ENCODE assay signal across 19 cellular contexts in genomic region chr20:33411711-33412483, GRCh38. TPM values are rescaled to one million over a fixed set of nuclear protein-coding genes. Genes with fewer than 3 reads are reported as not detected.
DNase-seq lines count a peak whose midpoint lies in the region; ATAC-seq and TF ChIP-seq lines count a peak whose summit lies in the region.
"Had no signal": no experiment of that assay in that cellular context is flagged by ENCODE, and none has a peak within 500 bp of the region (broad histone marks: within the 10 kb centered on the region; RNA-seq: fewer than 3 reads in every experiment).

No MANE protein-coding gene starts in this region.

- H4K20me1 ChIP-seq in SK-N-SH (ENCODE audit: insufficient read depth): no peaks in the 10 kb centered on the region

- H3K27ac ChIP-seq in SK-N-SH (ENCODE audit: low read depth in 2 of 2, low read length in 1 of 2): no peak overlapping the region
- H3K27ac ChIP-seq: 22Rv1, Peyer's patch, SJSA1 had no signal

- H3K36me3 Mint-ChIP-seq in WTC11 (peaks cover 8% of the 10 kb centered on the region), glutamatergic neuron (ENCODE audit: unreplicated experiment) (peaks cover 8% of the 10 kb centered on the region), osteocyte (ENCODE audit: unreplicated experiment) (peaks cover 18% of the 10 kb centered on the region)
- peaks cover 12% of the 10 kb centered on the region for H3K36me3 Mint-ChIP-seq in stimulated activated effector memory CD8-positive, alpha-beta T cell treated with anti-CD3 and anti-CD28 coated beads, Interleukin-12 subunit alpha, Interleukin-12 subunit beta, amount 100 ng/mL, for 72 hours

- H3K4me1 ChIP-seq in SK-N-SH (ENCODE audit: control insufficient read depth in 1 of 2, insufficient read depth in 2 of 2, low read depth in 1 of 2, low read length in 1 of 2): peaks cover 0 to 3% of the 10 kb centered on the region in 2 experiments; a peak in 1 of 4 replicates

- H3K79me2 ChIP-seq in SK-N-SH (ENCODE audit: insufficient read depth): no peaks in the 10 kb centered on the region

- DNase-seq in SK-N-SH (no peak), WTC11 (ENCODE audit: low spot score) (no peak), glutamatergic neuron (no peak), NCI-H2171 (lab: John Stamatoyannopoulos, UW) (no peak), osteocyte (ENCODE audit: extremely low spot score, unreplicated experiment) (no peak)
- no peak for DNase-seq in stimulated activated effector memory CD8-positive, alpha-beta T cell treated with anti-CD3 and anti-CD28 coated beads, Interleukin-12 subunit alpha, Interleukin-12 subunit beta, amount 100 ng/mL, for 72 hours (ENCODE audit: low spot score in 2 of 2)
- DNase-seq: AML-193; CD4-positive, CD25-positive, alpha-beta regulatory T cell; COR-L47; DND-41; H7; NCI-H1417; NCI-H187 treated with DMSO at 0.1 percent for 48 hours; NCI-H345; Peyer's patch had no signal

- TF ChIP-seq CTCF in SK-N-SH (IDR thresholded peaks at IDR 0.05): no peak
- no peak for TF ChIP-seq CTCF in WTC11 (IDR thresholded peaks at IDR 0.05)
- no peak for TF ChIP-seq CTCF in glutamatergic neuron (IDR thresholded peaks at IDR 0.05; ENCODE audit: partially characterized antibody, unreplicated experiment)
- TF ChIP-seq CTCF in osteocyte (IDR thresholded peaks at IDR 0.05): no peak

- no peak overlapping the region for H2AFZ ChIP-seq in SK-N-SH (ENCODE audit: low read depth)

- peaks cover 4 to 5% of the 10 kb centered on the region in 2 experiments for H3K36me3 ChIP-seq in SK-N-SH (replicated peaks in 1 of 2; ENCODE audit: control insufficient read depth in 1 of 2, insufficient read depth in 2 of 2, low read length in 1 of 2)

- H3K4me3 ChIP-seq in SK-N-SH (ENCODE audit: low read depth in 2 of 2, low read length in 1 of 2): no peak overlapping the region
- H3K4me3 ChIP-seq: Peyer's patch, SJSA1 had no signal

- peak overlapping the region; percentile 15; the same call in 1 of the 2 replicates for H3K27ac Mint-ChIP-seq in WTC11
- H3K27ac Mint-ChIP-seq in glutamatergic neuron (ENCODE audit: unreplicated experiment): no peak overlapping the region
- peak overlapping the region; percentile 81 for H3K27ac Mint-ChIP-seq in stimulated activated effector memory CD8-positive, alpha-beta T cell treated with anti-CD3 and anti-CD28 coated beads, Interleukin-12 subunit alpha, Interleukin-12 subunit beta, amount 100 ng/mL, for 72 hours
- no peak overlapping the region for H3K27ac Mint-ChIP-seq in osteocyte (ENCODE audit: unreplicated experiment)
- H3K27ac Mint-ChIP-seq: CD4-positive, CD25-positive, alpha-beta regulatory T cell had no signal

- no peak for TF ChIP-seq EP300 in SK-N-SH (IDR thresholded peaks at IDR 0.05; ENCODE audit: borderline replicate concordance in 1 of 2, low read depth in 1 of 2, low read length in 1 of 2)

- H3K9me2 ChIP-seq in SK-N-SH: no peaks in the 10 kb centered on the region

- 90% methylated on average over 7 of the region's 7 CpGs for WGBS in SK-N-SH (ENCODE audit: low lambda C conversion rate)

- CTCF ChIA-PET in SK-N-SH (lab: Yijun Ruan, JAX): interaction anchor here (1.1 to 2.4 kb wide), 3 partner anchors 12 to 256 kb away, joined by 3 to 7 read pairs (median 3); no protein-coding TSS in a partner anchor
- CTCF ChIA-PET in WTC11 (lab: Charles Lee): interaction anchor here (0.6 to 1.2 kb wide), 3 partner anchors 10 to 1289 kb away, joined by 3 to 4 read pairs (median 4); partner anchors contain the start of gene CDK5RAP1

- H3K9me3 Mint-ChIP-seq in WTC11 (0 out of 2 replicates have a peak, but pooled peaks cover 7% of the 10 kb centered on the region), glutamatergic neuron (ENCODE audit: unreplicated experiment) (no peaks in the 10 kb centered on the region), osteocyte (ENCODE audit: unreplicated experiment) (no peaks in the 10 kb centered on the region)
- no peaks in the 10 kb centered on the region for H3K9me3 Mint-ChIP-seq in stimulated activated effector memory CD8-positive, alpha-beta T cell treated with anti-CD3 and anti-CD28 coated beads, Interleukin-12 subunit alpha, Interleukin-12 subunit beta, amount 100 ng/mL, for 72 hours
- H3K9me3 Mint-ChIP-seq: CD4-positive, CD25-positive, alpha-beta regulatory T cell had no signal

- POLR2A ChIA-PET in SK-N-SH (lab: Yijun Ruan, JAX) (no interaction called here), WTC11 (lab: Charles Lee) (no interaction called here)

- H3K27me3 Mint-ChIP-seq in WTC11 (ENCODE audit: low read depth) (no peaks in the 10 kb centered on the region), glutamatergic neuron (ENCODE audit: unreplicated experiment) (peaks cover 3% of the 10 kb centered on the region), osteocyte (ENCODE audit: unreplicated experiment) (no peaks in the 10 kb centered on the region)
- H3K27me3 Mint-ChIP-seq: CD4-positive, CD25-positive, alpha-beta regulatory T cell had no signal

- H3F3A ChIP-seq in SK-N-SH (replicated peaks; ENCODE audit: insufficient read depth): no peaks in the 10 kb centered on the region

- ATAC-seq in SK-N-SH treated with all-trans-retinoic acid at 6 μM for 48 hours (no peak), WTC11 (no peak), HG02840 (IDR thresholded peaks at IDR 0.05; ENCODE audit: low FRiP score, unreplicated experiment) (no peak)
- no peak for ATAC-seq in stimulated activated effector memory CD8-positive, alpha-beta T cell treated with anti-CD3 and anti-CD28 coated beads, Interleukin-12 subunit alpha, Interleukin-12 subunit beta, amount 100 ng/mL, for 72 hours

- H3K4me2 ChIP-seq in SK-N-SH: no peak overlapping the region

- no peaks in the 10 kb centered on the region for H3K4me1 Mint-ChIP-seq in WTC11
- peaks cover 12% of the 10 kb centered on the region for H3K4me1 Mint-ChIP-seq in glutamatergic neuron (ENCODE audit: low read depth, unreplicated experiment)
- peaks cover 42% of the 10 kb centered on the region for H3K4me1 Mint-ChIP-seq in stimulated activated effector memory CD8-positive, alpha-beta T cell treated with anti-CD3 and anti-CD28 coated beads, Interleukin-12 subunit alpha, Interleukin-12 subunit beta, amount 100 ng/mL, for 72 hours
- peaks cover 2% of the 10 kb centered on the region for H3K4me1 Mint-ChIP-seq in osteocyte (ENCODE audit: unreplicated experiment)

- H3K9ac ChIP-seq in SK-N-SH: no peak overlapping the region

- no peaks in the 10 kb centered on the region for H3K27me3 ChIP-seq in SK-N-SH (ENCODE audit: insufficient read depth)
- H3K27me3 ChIP-seq: Peyer's patch, SJSA1 had no signal

- no peak for TF ChIP-seq RAD21 in SK-N-SH (IDR thresholded peaks at IDR 0.05; ENCODE audit: low read length)

- no peaks in the 10 kb centered on the region for H3K9me3 ChIP-seq in SK-N-SH
- H3K9me3 ChIP-seq: Peyer's patch had no signal

- H3K4me3 Mint-ChIP-seq in WTC11: no peak overlapping the region
- peak overlapping the region; percentile 17 for H3K4me3 Mint-ChIP-seq in glutamatergic neuron (ENCODE audit: unreplicated experiment)
- H3K4me3 Mint-ChIP-seq in stimulated activated effector memory CD8-positive, alpha-beta T cell treated with anti-CD3 and anti-CD28 coated beads, Interleukin-12 subunit alpha, Interleukin-12 subunit beta, amount 100 ng/mL, for 72 hours: no peak overlapping the region
- no peak overlapping the region for H3K4me3 Mint-ChIP-seq in osteocyte (ENCODE audit: unreplicated experiment)
- H3K4me3 Mint-ChIP-seq: CD4-positive, CD25-positive, alpha-beta regulatory T cell had no signal

TF ChIP-seq in SK-N-SH treated with all-trans-retinoic acid at 6 μM for 48 hours, 23 proteins besides CTCF, POLR2A, EP300 and RAD21:
- TF ChIP-seq ZFP3 (CRISPR knock-in tag; IDR thresholded peaks at IDR 0.05) (peak; percentile 92), ZNF565 (CRISPR knock-in tag; conservative IDR thresholded peaks at IDR 0.05; ENCODE audit: low read depth) (no peak)
TF ChIP-seq in SK-N-SH treated with all-trans-retinoic acid at 6 μM for 48 hours: peak in this region for 1.

TF ChIP-seq in SK-N-SH, 30 proteins besides CTCF, POLR2A, EP300 and RAD21:
- TF ChIP-seq JUND (IDR thresholded peaks at IDR 0.05): no peak
- no peak for TF ChIP-seq TCF12 (IDR thresholded peaks at IDR 0.05)

TF ChIP-seq in WTC11, 78 proteins besides CTCF, POLR2A, EP300 and RAD21 (continues in another document):
- TF ChIP-seq ZBTB21 (CRISPR knock-in tag; IDR thresholded peaks at IDR 0.05; ENCODE audit: borderline replicate concordance) (no peak), NFATC4 (CRISPR knock-in tag; IDR thresholded peaks at IDR 0.05) (no peak), ZNF232 (CRISPR knock-in tag; IDR thresholded peaks at IDR 0.05) (no peak), ELF4 (CRISPR knock-in tag; IDR thresholded peaks at IDR 0.05; ENCODE audit: low read depth) (no peak), ZMAT4 (CRISPR knock-in tag; IDR thresholded peaks at IDR 0.05) (no peak), ZNF121 (CRISPR knock-in tag; IDR thresholded peaks at IDR 0.05) (no peak), ATF2 (CRISPR knock-in tag; IDR thresholded peaks at IDR 0.05; ENCODE audit: borderline replicate concordance, low read depth) (no peak)

RNA-seq across cellular contexts. Expression of gene CDK5RAP1, which starts 10.6 kb away (rescaled TPM):
- 30.5 and 33.2 TPM in 2 replicates for polyA plus RNA-seq in SK-N-SH (2012; rRNA removed)
- 18.8 and 23.6 TPM in 2 replicates for polyA plus RNA-seq in SK-N-SH (2012; cell fraction: cytosol; rRNA removed)
- 52.5 and 75.1 TPM in 2 replicates for polyA plus RNA-seq in SK-N-SH (2012; cell fraction: nucleus; rRNA removed)
- total RNA-seq in WTC11 (2021) (47.6 to 56.3 TPM (median 52.8 TPM) in 3 replicates), glutamatergic neuron (ENCODE audit: unreplicated experiment) (30.9 TPM), osteocyte (25.1 and 25.3 TPM in 2 replicates)

RNA-seq across cellular contexts. Expression of gene SNTA1, which starts 31.7 kb away (rescaled TPM):
- polyA plus RNA-seq in SK-N-SH (2012; rRNA removed): 11.2 TPM in 2 replicates
- polyA plus RNA-seq in SK-N-SH (2012; cell fraction: cytosol; rRNA removed): 6.0 and 8.9 TPM in 2 replicates
- 7.8 and 9.2 TPM in 2 replicates for polyA plus RNA-seq in SK-N-SH (2012; cell fraction: nucleus; rRNA removed)
- 5.3 to 6.3 TPM (median 6.2 TPM) in 3 replicates for total RNA-seq in WTC11 (2021)
- 4.5 TPM for total RNA-seq in glutamatergic neuron (ENCODE audit: unreplicated experiment)
- 28.9 and 33.8 TPM in 2 replicates for total RNA-seq in osteocyte

Comparison
In these comparisons a context has a peak if more than half of its experiments do, and no peak if none do; other contexts are left out.
1. H3K27ac Mint-ChIP-seq: peak in WTC11 (single experiment) and stimulated activated effector memory CD8-positive, alpha-beta T cell treated with anti-CD3 and anti-CD28 coated beads, Interleukin-12 subunit alpha, Interleukin-12 subunit beta, amount 100 ng/mL, for 72 hours (single experiment); none in glutamatergic neuron (single experiment) and osteocyte (single experiment).